Comparison of ENCODE assay signal across 25 cellular contexts in genomic region chr2:143736904-143737303, GRCh38.
"Had no signal": no experiment of that assay in that cellular context is flagged by ENCODE, and none has a peak within 500 bp of the region (broad histone marks: within the 10 kb centered on the region; RNA-seq: fewer than 3 reads in every experiment).

No MANE protein-coding gene starts in this region.

- H3K36me3 ChIP-seq: esophagus muscularis mucosa, gastroesophageal sphincter, neural progenitor cell, right lobe of liver, tibial nerve, upper lobe of right lung had no signal

- DNase-seq: effector memory CD8-positive, alpha-beta T cell; foreskin fibroblast; glutamatergic neuron; immature natural killer cell; left ventricle myocardium superior; mesenchymal stem cell; midbrain; nucleus accumbens; psoas muscle; retina; right lobe of liver; stimulated activated CD4-positive, alpha-beta T cell treated with anti-CD3 and anti-CD28 coated beads, Interleukin-4, amount 100 ng/mL, for 1 hour; stimulated activated naive CD8-positive, alpha-beta T cell treated with anti-CD3 and anti-CD28 coated beads, Interleukin-15, amount 100 ng/mL, for 72 hours; testis; upper lobe of right lung had no signal

- H3K9me3 ChIP-seq: esophagus muscularis mucosa, gastroesophageal sphincter, psoas muscle, right lobe of liver, testis, tibial nerve, upper lobe of right lung had no signal

- H3K27ac Mint-ChIP-seq: dendritic cell treated with granulocyte-macrophage colony-stimulating factor and Interleukin-4, amounts not matched to agents 40 ng/mL and 50 ng/mL, for 4 days; effector memory CD8-positive, alpha-beta T cell; immature natural killer cell; natural killer cell treated with Interleukin-12 subunit alpha and Interleukin-12 subunit beta and Interleukin-15 and Interleukin-18, amount 100 ng/mL, for 72 hours; neural progenitor cell; stimulated activated memory B cell treated with anti-CD40 and anti-IgM and Interleukin-4, amounts not matched to agents 10 μg/mL and 1 μg/mL and 100 μg/mL, for 72 hours; stimulated activated naive CD8-positive, alpha-beta T cell treated with anti-CD3 and anti-CD28 coated beads, Interleukin-15, amount 100 ng/mL, for 72 hours had no signal

- H3K4me1 ChIP-seq: esophagus muscularis mucosa, gastroesophageal sphincter, neural progenitor cell, parathyroid adenoma, psoas muscle, right lobe of liver, testis, upper lobe of right lung had no signal

- H3K9me3 Mint-ChIP-seq: dendritic cell treated with granulocyte-macrophage colony-stimulating factor and Interleukin-4, amounts not matched to agents 40 ng/mL and 50 ng/mL, for 4 days; effector memory CD8-positive, alpha-beta T cell; immature natural killer cell; natural killer cell treated with Interleukin-12 subunit alpha and Interleukin-12 subunit beta and Interleukin-15 and Interleukin-18, amount 100 ng/mL, for 72 hours; neural progenitor cell; stimulated activated memory B cell treated with anti-CD40 and anti-IgM and Interleukin-4, amounts not matched to agents 10 μg/mL and 1 μg/mL and 100 μg/mL, for 72 hours; stimulated activated naive CD8-positive, alpha-beta T cell treated with anti-CD3 and anti-CD28 coated beads, Interleukin-15, amount 100 ng/mL, for 72 hours had no signal

- H3K4me3 ChIP-seq: esophagus muscularis mucosa, gastroesophageal sphincter, lung, neural progenitor cell, psoas muscle, right lobe of liver, testis, tibial nerve, upper lobe of right lung had no signal

- H3K27me3 Mint-ChIP-seq: dendritic cell treated with granulocyte-macrophage colony-stimulating factor and Interleukin-4, amounts not matched to agents 40 ng/mL and 50 ng/mL, for 4 days; effector memory CD8-positive, alpha-beta T cell; natural killer cell treated with Interleukin-12 subunit alpha and Interleukin-12 subunit beta and Interleukin-15 and Interleukin-18, amount 100 ng/mL, for 72 hours; stimulated activated memory B cell treated with anti-CD40 and anti-IgM and Interleukin-4, amounts not matched to agents 10 μg/mL and 1 μg/mL and 100 μg/mL, for 72 hours; stimulated activated naive CD8-positive, alpha-beta T cell treated with anti-CD3 and anti-CD28 coated beads, Interleukin-15, amount 100 ng/mL, for 72 hours had no signal

- H3K27ac ChIP-seq: epithelial cell of prostate, esophagus muscularis mucosa, gastroesophageal sphincter, neural progenitor cell, parathyroid adenoma, psoas muscle, right lobe of liver, testis, tibial nerve, upper lobe of right lung had no signal

- H3K4me3 Mint-ChIP-seq: dendritic cell treated with granulocyte-macrophage colony-stimulating factor and Interleukin-4, amounts not matched to agents 40 ng/mL and 50 ng/mL, for 4 days; effector memory CD8-positive, alpha-beta T cell; immature natural killer cell; natural killer cell treated with Interleukin-12 subunit alpha and Interleukin-12 subunit beta and Interleukin-15 and Interleukin-18, amount 100 ng/mL, for 72 hours; neural progenitor cell; stimulated activated memory B cell treated with anti-CD40 and anti-IgM and Interleukin-4, amounts not matched to agents 10 μg/mL and 1 μg/mL and 100 μg/mL, for 72 hours; stimulated activated naive CD8-positive, alpha-beta T cell treated with anti-CD3 and anti-CD28 coated beads, Interleukin-15, amount 100 ng/mL, for 72 hours had no signal

- ATAC-seq: effector memory CD8-positive, alpha-beta T cell; gastroesophageal sphincter; left ventricle myocardium superior; natural killer cell treated with Interleukin-12 subunit alpha and Interleukin-12 subunit beta and Interleukin-15 and Interleukin-18, amount 100 ng/mL, for 72 hours; psoas muscle; right lobe of liver; stimulated activated memory B cell treated with anti-CD40 and anti-IgM and Interleukin-4, amounts not matched to agents 10 μg/mL and 1 μg/mL and 100 μg/mL, for 72 hours; stimulated activated naive CD8-positive, alpha-beta T cell treated with anti-CD3 and anti-CD28 coated beads, Interleukin-15, amount 100 ng/mL, for 72 hours; upper lobe of right lung had no signal

- H3K36me3 Mint-ChIP-seq: neural progenitor cell had no signal

- H3K27me3 ChIP-seq: esophagus muscularis mucosa, gastroesophageal sphincter, neural progenitor cell, right lobe of liver, testis, tibial nerve, upper lobe of right lung had no signal

- H3K4me1 Mint-ChIP-seq: neural progenitor cell; stimulated activated memory B cell treated with anti-CD40 and anti-IgM and Interleukin-4, amounts not matched to agents 10 μg/mL and 1 μg/mL and 100 μg/mL, for 72 hours had no signal
